10 cellular contexts compared by ENCODE assay signal in genomic region chr11:105045897-105046296, GRCh38. TPM values are rescaled to one million over a fixed set of nuclear protein-coding genes. Genes with fewer than 3 reads are reported as not detected.
DNase-seq lines count a peak whose midpoint lies in the region; ATAC-seq and TF ChIP-seq lines count a peak whose summit lies in the region.
"Had no signal": no experiment of that assay in that cellular context is flagged by ENCODE, and none has a peak within 500 bp of the region (broad histone marks: within the 10 kb centered on the region; RNA-seq: fewer than 3 reads in every experiment).

No MANE protein-coding gene starts in this region.

- H3K27me3 ChIP-seq in DND-41 (ENCODE audit: insufficient read depth, low read length, poor library complexity) (no peaks in the 10 kb centered on the region), RWPE2 (ENCODE audit: insufficient read depth, poor library complexity, severe bottlenecking) (no peaks in the 10 kb centered on the region)
- H3K27me3 ChIP-seq: ascending aorta had no signal

- H3K4me2 ChIP-seq in DND-41 (ENCODE audit: insufficient read depth, low read length) = peak overlapping the region; percentile 71

- ATAC-seq in DND-41 (ENCODE audit: insufficient read depth, low read depth) = no peak
- no peak for ATAC-seq in RWPE2 (ENCODE audit: low read depth)
- ATAC-seq in sciatic nerve = peak; percentile 48
- ATAC-seq in GM18517 (IDR thresholded peaks at IDR 0.05; ENCODE audit: unreplicated experiment) = no peak

- H4K20me1 ChIP-seq in DND-41 (ENCODE audit: insufficient read depth, low read length) = no peaks in the 10 kb centered on the region

- no peak for TF ChIP-seq CTCF in DND-41 (IDR thresholded peaks at IDR 0.05; ENCODE audit: borderline replicate concordance, extremely low read depth, low read length, poor library complexity, severe bottlenecking)
- TF ChIP-seq CTCF in RWPE2 (IDR thresholded peaks at IDR 0.05; ENCODE audit: poor library complexity, severe bottlenecking) = no peak

- peak overlapping the region in 1 of 2 experiments; percentile 65; a peak in 2 of 4 replicates for H3K4me3 ChIP-seq in DND-41 (ENCODE audit: low read depth in 1 of 2, low read length in 2 of 2)
- no peak overlapping the region for H3K4me3 ChIP-seq in RWPE2 (ENCODE audit: severe bottlenecking)

- H3K9ac ChIP-seq in DND-41 (ENCODE audit: low read depth, low read length) = peak overlapping the region; percentile 73; the same call in 1 of the 2 replicates

- H3K4me1 ChIP-seq in DND-41 (ENCODE audit: insufficient read depth, low read length) (peaks cover 41% of the 10 kb centered on the region), RWPE2 (ENCODE audit: insufficient read depth, poor library complexity, severe bottlenecking) (peaks cover 20% of the 10 kb centered on the region)

- peaks cover 15% of the 10 kb centered on the region for H3K79me2 ChIP-seq in DND-41 (ENCODE audit: insufficient read depth, low read length)

- H3K36me3 ChIP-seq in DND-41 (ENCODE audit: insufficient read depth, low read length) (peaks cover 7% of the 10 kb centered on the region), RWPE2 (ENCODE audit: low read depth) (no peaks in the 10 kb centered on the region)
- H3K36me3 ChIP-seq: ascending aorta had no signal

- intact Hi-C loops in sciatic nerve (cut with DNase I) = no loop called here

- H2AFZ ChIP-seq in DND-41 (ENCODE audit: low read depth, low read length) = peak overlapping the region; percentile 92

- peak overlapping the region; percentile 93 for H3K27ac ChIP-seq in DND-41 (ENCODE audit: low read length)
- peak overlapping the region; percentile 73 for H3K27ac ChIP-seq in RWPE2 (ENCODE audit: poor library complexity, severe bottlenecking)
- H3K27ac ChIP-seq: ascending aorta had no signal

- DNase-seq in DND-41 (no peak), RWPE2 (ENCODE audit: low spot score) (no peak), fibroblast of gingiva (ENCODE audit: low read depth) (peak; percentile 49), sciatic nerve (ENCODE audit: low spot score) (no peak), NCI-H2171 (lab: John Stamatoyannopoulos, UW) (no peak)
- no peak for DNase-seq in activated effector memory CD4-positive, alpha-beta T cell treated with Interleukin-2 at 50 U/mL for 16 hours
- DNase-seq: NCI-H345 had no signal

- H3K9me3 ChIP-seq in DND-41 (ENCODE audit: insufficient read depth, low read length, severe bottlenecking) (no peaks in the 10 kb centered on the region), RWPE2 (ENCODE audit: severe bottlenecking) (no peaks in the 10 kb centered on the region)
- H3K9me3 ChIP-seq: ascending aorta had no signal

RNA-seq across cellular contexts. Expression of gene CARD16, which starts 0.8 kb away (rescaled TPM):
- total RNA-seq in sciatic nerve = 40.4 TPM

RNA-seq across cellular contexts. Expression of gene CASP1, which starts 11.0 kb away (rescaled TPM):
- total RNA-seq in sciatic nerve = 31.9 TPM
- total RNA-seq: ascending aorta had no signal

RNA-seq across cellular contexts. Expression of gene CASP5, which starts 22.9 kb away (rescaled TPM):
- 0.76 TPM for total RNA-seq in sciatic nerve
- total RNA-seq: ascending aorta, glomerular endothelial cell had no signal
